In genomic region chr2:108778857-108779256, GRCh38 we compare ENCODE assay signal across 17 cellular contexts. TPM values are rescaled to one million over a fixed set of nuclear protein-coding genes. Genes with fewer than 3 reads are reported as not detected.
A peak's percentile ranks its signal among the peaks of the same experiment; 100 is the strongest.
DNase-seq lines count a peak whose midpoint lies in the region; ATAC-seq and TF ChIP-seq lines count a peak whose summit lies in the region.
"Had no signal": no experiment of that assay in that cellular context is flagged by ENCODE, and none has a peak within 500 bp of the region (broad histone marks: within the 10 kb centered on the region; RNA-seq: fewer than 3 reads in every experiment).

No MANE protein-coding gene starts in this region.

- H3K9me2 ChIP-seq in SU-DHL-6 (replicated peaks; ENCODE audit: insufficient read depth, low read length): no peaks in the 10 kb centered on the region

- H3K4me1 ChIP-seq in CD4-positive, CD25-positive, alpha-beta regulatory T cell (ENCODE audit: control insufficient read depth, insufficient read depth, low read length, poor library complexity, severe bottlenecking): no peaks in the 10 kb centered on the region
- H3K4me1 ChIP-seq: HAP-1 had no signal

- no peaks in the 10 kb centered on the region for H3K27me3 Mint-ChIP-seq in activated CD8-positive, alpha-beta memory T cell treated with anti-CD3 and anti-CD28 coated beads, Interleukin-2, amount 10 ng/mL, durations not matched to agents 7 days and 5 days
- no peaks in the 10 kb centered on the region for H3K27me3 Mint-ChIP-seq in CD4-positive, CD25-positive, alpha-beta regulatory T cell

- H3K36me3 Mint-ChIP-seq in activated CD8-positive, alpha-beta memory T cell treated with anti-CD3 and anti-CD28 coated beads, Interleukin-2, amount 10 ng/mL, durations not matched to agents 7 days and 5 days: peaks cover 39% of the 10 kb centered on the region
- H3K36me3 Mint-ChIP-seq in CD4-positive, CD25-positive, alpha-beta regulatory T cell: peaks cover 46% of the 10 kb centered on the region

- peaks cover 49% of the 10 kb centered on the region for H3F3A ChIP-seq in SU-DHL-6 (ENCODE audit: insufficient read depth)

- H3K4me3 Mint-ChIP-seq in activated CD8-positive, alpha-beta memory T cell treated with anti-CD3 and anti-CD28 coated beads, Interleukin-2, amount 10 ng/mL, durations not matched to agents 7 days and 5 days: no peak overlapping the region
- H3K4me3 Mint-ChIP-seq in CD4-positive, CD25-positive, alpha-beta regulatory T cell: no peak overlapping the region
- H3K4me3 Mint-ChIP-seq: GM23338 had no signal

- H3K79me2 ChIP-seq in SU-DHL-6 (ENCODE audit: insufficient read depth, low read length): peaks cover 24% of the 10 kb centered on the region

- H3K4me2 ChIP-seq in SU-DHL-6 (ENCODE audit: low read depth, low read length, poor library complexity, severe bottlenecking): peak overlapping the region; percentile 87
- H3K4me2 ChIP-seq: GM23338 had no signal

- peaks cover 86% of the 10 kb centered on the region for H3K36me3 ChIP-seq in CD4-positive, CD25-positive, alpha-beta regulatory T cell (ENCODE audit: control insufficient read depth, insufficient read depth, low read length)
- peaks cover 54% of the 10 kb centered on the region for H3K36me3 ChIP-seq in SU-DHL-6 (ENCODE audit: low read length)

- H3K27me3 ChIP-seq in CD4-positive, CD25-positive, alpha-beta regulatory T cell (ENCODE audit: control insufficient read depth, insufficient read depth, low read length): no peaks in the 10 kb centered on the region
- H3K27me3 ChIP-seq in SU-DHL-6 (ENCODE audit: low read length): no peaks in the 10 kb centered on the region

- H2AFZ ChIP-seq in SU-DHL-6 (ENCODE audit: low read depth, low read length, severe bottlenecking): no peak overlapping the region
- H2AFZ ChIP-seq: GM23338 had no signal

- H3K9me3 Mint-ChIP-seq in activated CD8-positive, alpha-beta memory T cell treated with anti-CD3 and anti-CD28 coated beads, Interleukin-2, amount 10 ng/mL, durations not matched to agents 7 days and 5 days (ENCODE audit: low read depth): no peaks in the 10 kb centered on the region
- no peaks in the 10 kb centered on the region for H3K9me3 Mint-ChIP-seq in CD4-positive, CD25-positive, alpha-beta regulatory T cell
- H3K9me3 Mint-ChIP-seq: GM23338 had no signal

- H3K27ac ChIP-seq in CD4-positive, CD25-positive, alpha-beta regulatory T cell (ENCODE audit: insufficient read depth, low read length, poor library complexity, severe bottlenecking): no peak overlapping the region
- H3K27ac ChIP-seq in SU-DHL-6 (ENCODE audit: low read depth, low read length): peak overlapping the region; percentile 100
- H3K27ac ChIP-seq: C4-2B had no signal

- H4K20me1 ChIP-seq in SU-DHL-6 (ENCODE audit: low read depth, low read length): no peaks in the 10 kb centered on the region

- H3K4me3 ChIP-seq in CD4-positive, CD25-positive, alpha-beta regulatory T cell (ENCODE audit: low read depth, low read length): no peak overlapping the region
- peak overlapping the region; percentile 40 for H3K4me3 ChIP-seq in SU-DHL-6 (ENCODE audit: insufficient read depth, low read length, poor library complexity, severe bottlenecking)
- H3K4me3 ChIP-seq: GM23338, HAP-1, K562 had no signal

- H3K4me1 Mint-ChIP-seq in activated CD8-positive, alpha-beta memory T cell treated with anti-CD3 and anti-CD28 coated beads, Interleukin-2, amount 10 ng/mL, durations not matched to agents 7 days and 5 days: peaks cover 9% of the 10 kb centered on the region
- peaks cover 5 to 15% (median 10%) of the 10 kb centered on the region in 4 donors for H3K4me1 Mint-ChIP-seq in CD4-positive, CD25-positive, alpha-beta regulatory T cell
- H3K4me1 Mint-ChIP-seq: GM23338 had no signal

- peak overlapping the region; percentile 46 for H3K27ac Mint-ChIP-seq in activated CD8-positive, alpha-beta memory T cell treated with anti-CD3 and anti-CD28 coated beads, Interleukin-2, amount 10 ng/mL, durations not matched to agents 7 days and 5 days
- peak overlapping the region; percentile 46 to 82 (median 52) for H3K27ac Mint-ChIP-seq in CD4-positive, CD25-positive, alpha-beta regulatory T cell
- H3K27ac Mint-ChIP-seq: GM23338 had no signal

- H3K9me3 ChIP-seq in CD4-positive, CD25-positive, alpha-beta regulatory T cell (ENCODE audit: control insufficient read depth in 2 of 2, low read length in 2 of 2): no peaks in the 10 kb centered on the region
- H3K9me3 ChIP-seq in SU-DHL-6 (ENCODE audit: insufficient read depth, low read length): no peaks in the 10 kb centered on the region
- H3K9me3 ChIP-seq: HAP-1 had no signal

- no peak for DNase-seq in activated CD8-positive, alpha-beta memory T cell treated with anti-CD3 and anti-CD28 coated beads, Interleukin-2, amount 10 ng/mL, durations not matched to agents 7 days and 5 days
- DNase-seq in activated CD8-positive, alpha-beta memory T cell treated with anti-CD3 and anti-CD28 coated beads for 24 hours: no peak
- DNase-seq in CD4-positive, CD25-positive, alpha-beta regulatory T cell: no peak
- peak; percentile 15 for DNase-seq in GF-D8 (lab: John Stamatoyannopoulos, UW)
- no peak for DNase-seq in RPMI8226
- no peak for DNase-seq in COLO668 (lab: John Stamatoyannopoulos, UW; ENCODE audit: unreplicated experiment)
- DNase-seq: DMS79, NCI-H1092 treated with DMSO at 0.1 percent for 48 hours, NCI-H1436 treated with DMSO at 0.1 percent for 48 hours, NCI-H1930, NCI-H69 had no signal

- peak overlapping the region; percentile 61 for H3K9ac ChIP-seq in SU-DHL-6 (ENCODE audit: low read length)

- TF ChIP-seq CTCF in SU-DHL-6 (IDR thresholded peaks at IDR 0.05; ENCODE audit: insufficient read depth, low read length, poor library complexity, severe bottlenecking): no peak

- CTCF ChIA-PET in activated CD8-positive, alpha-beta memory T cell treated with anti-CD3 and anti-CD28 coated beads, Interleukin-2, amount 10 ng/mL, durations not matched to agents 7 days and 5 days (lab: Charles Lee): no interaction called here

- ATAC-seq in activated CD8-positive, alpha-beta memory T cell treated with anti-CD3 and anti-CD28 coated beads, Interleukin-2, amount 10 ng/mL, durations not matched to agents 7 days and 5 days: no peak
- no peak for ATAC-seq in CD4-positive, CD25-positive, alpha-beta regulatory T cell (ENCODE audit: low read depth in 2 of 2)
- ATAC-seq in GM18502 (IDR thresholded peaks at IDR 0.05; ENCODE audit: poor library complexity, unreplicated experiment): no peak
- ATAC-seq: GM23338, K562 had no signal

RNA-seq across cellular contexts. Expression of gene CCDC138, which starts 7.7 kb away (rescaled TPM):
- total RNA-seq in activated CD8-positive, alpha-beta memory T cell treated with anti-CD3 and anti-CD28 coated beads, Interleukin-2, amount 10 ng/mL, durations not matched to agents 7 days and 5 days: 10 to 100 TPM in 1 of 2 experiments, 1 to 10 TPM in 1; 10.0 to 10.2 TPM
- total RNA-seq in CD4-positive, CD25-positive, alpha-beta regulatory T cell: 6.5 TPM
- polyA plus RNA-seq in CD4-positive, CD25-positive, alpha-beta regulatory T cell: 1 to 10 TPM; 4.5 to 6.9 (median 4.9) TPM

RNA-seq across cellular contexts. Expression of gene RANBP2, which starts 59.6 kb away (rescaled TPM):
- total RNA-seq in activated CD8-positive, alpha-beta memory T cell treated with anti-CD3 and anti-CD28 coated beads, Interleukin-2, amount 10 ng/mL, durations not matched to agents 7 days and 5 days: 10 to 100 TPM; 47.5 to 65.7 TPM
- total RNA-seq in CD4-positive, CD25-positive, alpha-beta regulatory T cell: 155 TPM
- polyA plus RNA-seq in CD4-positive, CD25-positive, alpha-beta regulatory T cell: 10 to 100 TPM; 10.8 to 28.5 (median 12.8) TPM
